1 cellular context compared by ENCODE assay signal in genomic region chr16:88782454-88783390, GRCh38.
TF ChIP-seq lines count a peak whose summit lies in the region.

No MANE protein-coding gene starts in this region.

TF ChIP-seq in HepG2, 621 proteins besides CTCF, POLR2A, EP300 and RAD21 (continued from another document and continues in another):
- TF ChIP-seq AFF4 (CRISPR knock-in tag; IDR thresholded peaks at IDR 0.05) (0 out of 2 replicates have a peak, but pooled peaks have one; percentile 11), HIVEP1 (CRISPR knock-in tag; IDR thresholded peaks at IDR 0.05) (no peak), MXD3 (CRISPR knock-in tag; IDR thresholded peaks at IDR 0.05) (no peak), NFE2L1 (CRISPR knock-in tag; IDR thresholded peaks at IDR 0.05; ENCODE audit: borderline replicate concordance) (no peak), RXRB (CRISPR knock-in tag; IDR thresholded peaks at IDR 0.05; ENCODE audit: borderline replicate concordance) (no peak), ZNF484 (CRISPR knock-in tag; IDR thresholded peaks at IDR 0.05; ENCODE audit: borderline replicate concordance, low read depth) (no peak), GATAD2A (CRISPR knock-in tag; IDR thresholded peaks at IDR 0.05) (no peak), EZH2 (conservative IDR thresholded peaks at IDR 0.05; ENCODE audit: low read depth, low read length) (no peak), FIP1L1 (IDR thresholded peaks at IDR 0.05; ENCODE audit: borderline replicate concordance, insufficient read depth, low read depth, low read length) (no peak), ZBTB25 (CRISPR knock-in tag; IDR thresholded peaks at IDR 0.05) (no peak), PAXIP1 (CRISPR knock-in tag; conservative IDR thresholded peaks at IDR 0.05) (no peak), KMT2A (CRISPR knock-in tag; IDR thresholded peaks at IDR 0.05) (no peak), RBM22 (optimal IDR thresholded peaks at IDR 0.05; ENCODE audit: low read length) (no peak), PHB2 (IDR thresholded peaks at IDR 0.05; ENCODE audit: partially characterized antibody) (no peak), TAF15 (IDR thresholded peaks at IDR 0.05; ENCODE audit: low read depth, low read length, poor library complexity, severe bottlenecking) (no peak), ZNF33B (CRISPR knock-in tag; IDR thresholded peaks at IDR 0.05) (no peak), PCBP1 (IDR thresholded peaks at IDR 0.05; ENCODE audit: borderline replicate concordance, low read depth, low read length) (no peak), NFYC (CRISPR knock-in tag; IDR thresholded peaks at IDR 0.05) (0 out of 2 replicates have a peak, but pooled peaks have one; percentile 19), ZNF839 (CRISPR knock-in tag; IDR thresholded peaks at IDR 0.05; ENCODE audit: borderline replicate concordance) (0 out of 2 replicates have a peak, but pooled peaks have one; percentile 33), ZNF263 (CRISPR knock-in tag; IDR thresholded peaks at IDR 0.05) (no peak), ZNF329 (CRISPR knock-in tag; IDR thresholded peaks at IDR 0.05; ENCODE audit: low read depth) (no peak), SIN3B (IDR thresholded peaks at IDR 0.05; ENCODE audit: low read length) (no peak), ZNF841 (CRISPR knock-in tag; IDR thresholded peaks at IDR 0.05; ENCODE audit: borderline replicate concordance) (no peak), E2F2 (CRISPR knock-in tag; IDR thresholded peaks at IDR 0.05; ENCODE audit: borderline replicate concordance) (no peak), ZNF577 (CRISPR knock-in tag; IDR thresholded peaks at IDR 0.05; ENCODE audit: borderline replicate concordance, low read depth) (no peak), NKX3-1 (CRISPR knock-in tag; IDR thresholded peaks at IDR 0.05) (no peak), KLF12 (CRISPR knock-in tag; IDR thresholded peaks at IDR 0.05; ENCODE audit: borderline replicate concordance) (no peak), NR2F1 (CRISPR knock-in tag; IDR thresholded peaks at IDR 0.05) (no peak), RORA (CRISPR knock-in tag; IDR thresholded peaks at IDR 0.05) (no peak), ARID3A (IDR thresholded peaks at IDR 0.05; ENCODE audit: low read depth, low read length) (no peak), ZNF44 (CRISPR knock-in tag; IDR thresholded peaks at IDR 0.05) (no peak), ZNF350 (CRISPR knock-in tag; IDR thresholded peaks at IDR 0.05; ENCODE audit: borderline replicate concordance, low read depth) (0 out of 2 replicates have a peak, but pooled peaks have one; percentile 24)
- TF ChIP-seq, protein P1, sequence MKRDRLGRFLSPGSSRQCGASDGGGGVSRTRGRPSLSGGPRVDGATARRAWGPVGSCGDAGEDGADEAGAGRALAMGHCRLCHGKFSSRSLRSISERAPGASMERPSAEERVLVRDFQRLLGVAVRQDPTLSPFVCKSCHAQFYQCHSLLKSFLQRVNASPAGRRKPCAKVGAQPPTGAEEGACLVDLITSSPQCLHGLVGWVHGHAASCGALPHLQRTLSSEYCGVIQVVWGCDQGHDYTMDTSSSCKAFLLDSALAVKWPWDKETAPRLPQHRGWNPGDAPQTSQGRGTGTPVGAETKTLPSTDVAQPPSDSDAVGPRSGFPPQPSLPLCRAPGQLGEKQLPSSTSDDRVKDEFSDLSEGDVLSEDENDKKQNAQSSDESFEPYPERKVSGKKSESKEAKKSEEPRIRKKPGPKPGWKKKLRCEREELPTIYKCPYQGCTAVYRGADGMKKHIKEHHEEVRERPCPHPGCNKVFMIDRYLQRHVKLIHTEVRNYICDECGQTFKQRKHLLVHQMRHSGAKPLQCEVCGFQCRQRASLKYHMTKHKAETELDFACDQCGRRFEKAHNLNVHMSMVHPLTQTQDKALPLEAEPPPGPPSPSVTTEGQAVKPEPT (CRISPR knock-in tag; IDR thresholded peaks at IDR 0.05; ENCODE audit: low read depth) = no peak
- TF ChIP-seq, protein P2, sequence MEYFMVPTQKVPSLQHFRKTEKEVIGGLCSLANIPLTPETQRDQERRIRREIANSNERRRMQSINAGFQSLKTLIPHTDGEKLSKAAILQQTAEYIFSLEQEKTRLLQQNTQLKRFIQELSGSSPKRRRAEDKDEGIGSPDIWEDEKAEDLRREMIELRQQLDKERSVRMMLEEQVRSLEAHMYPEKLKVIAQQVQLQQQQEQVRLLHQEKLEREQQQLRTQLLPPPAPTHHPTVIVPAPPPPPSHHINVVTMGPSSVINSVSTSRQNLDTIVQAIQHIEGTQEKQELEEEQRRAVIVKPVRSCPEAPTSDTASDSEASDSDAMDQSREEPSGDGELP (IDR thresholded peaks at IDR 0.05; ENCODE audit: borderline replicate concordance, low read depth) = peak; percentile 18; the same call in 1 of the 2 replicates
- TF ChIP-seq, protein P3, sequence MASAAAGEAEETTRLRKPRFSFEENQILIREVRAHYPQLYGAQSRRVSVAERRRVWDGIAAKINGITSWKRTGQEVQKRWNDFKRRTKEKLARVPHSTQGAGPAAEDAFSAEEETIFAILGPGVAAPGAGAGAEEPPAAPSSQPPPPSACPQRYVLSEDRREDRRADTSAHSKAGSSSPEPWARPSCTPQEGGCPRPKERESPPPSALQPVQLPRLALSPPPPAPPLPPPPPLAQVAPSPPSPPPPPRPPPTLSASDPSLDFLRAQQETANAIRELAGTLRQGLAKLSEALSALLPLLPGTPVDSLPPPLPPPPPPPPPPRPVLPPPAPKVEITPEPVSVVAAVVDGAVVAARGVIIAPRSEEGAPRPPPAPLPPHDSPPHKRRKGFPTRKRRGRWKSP (CRISPR knock-in tag; IDR thresholded peaks at IDR 0.05) = no peak
- TF ChIP-seq, protein P4, sequence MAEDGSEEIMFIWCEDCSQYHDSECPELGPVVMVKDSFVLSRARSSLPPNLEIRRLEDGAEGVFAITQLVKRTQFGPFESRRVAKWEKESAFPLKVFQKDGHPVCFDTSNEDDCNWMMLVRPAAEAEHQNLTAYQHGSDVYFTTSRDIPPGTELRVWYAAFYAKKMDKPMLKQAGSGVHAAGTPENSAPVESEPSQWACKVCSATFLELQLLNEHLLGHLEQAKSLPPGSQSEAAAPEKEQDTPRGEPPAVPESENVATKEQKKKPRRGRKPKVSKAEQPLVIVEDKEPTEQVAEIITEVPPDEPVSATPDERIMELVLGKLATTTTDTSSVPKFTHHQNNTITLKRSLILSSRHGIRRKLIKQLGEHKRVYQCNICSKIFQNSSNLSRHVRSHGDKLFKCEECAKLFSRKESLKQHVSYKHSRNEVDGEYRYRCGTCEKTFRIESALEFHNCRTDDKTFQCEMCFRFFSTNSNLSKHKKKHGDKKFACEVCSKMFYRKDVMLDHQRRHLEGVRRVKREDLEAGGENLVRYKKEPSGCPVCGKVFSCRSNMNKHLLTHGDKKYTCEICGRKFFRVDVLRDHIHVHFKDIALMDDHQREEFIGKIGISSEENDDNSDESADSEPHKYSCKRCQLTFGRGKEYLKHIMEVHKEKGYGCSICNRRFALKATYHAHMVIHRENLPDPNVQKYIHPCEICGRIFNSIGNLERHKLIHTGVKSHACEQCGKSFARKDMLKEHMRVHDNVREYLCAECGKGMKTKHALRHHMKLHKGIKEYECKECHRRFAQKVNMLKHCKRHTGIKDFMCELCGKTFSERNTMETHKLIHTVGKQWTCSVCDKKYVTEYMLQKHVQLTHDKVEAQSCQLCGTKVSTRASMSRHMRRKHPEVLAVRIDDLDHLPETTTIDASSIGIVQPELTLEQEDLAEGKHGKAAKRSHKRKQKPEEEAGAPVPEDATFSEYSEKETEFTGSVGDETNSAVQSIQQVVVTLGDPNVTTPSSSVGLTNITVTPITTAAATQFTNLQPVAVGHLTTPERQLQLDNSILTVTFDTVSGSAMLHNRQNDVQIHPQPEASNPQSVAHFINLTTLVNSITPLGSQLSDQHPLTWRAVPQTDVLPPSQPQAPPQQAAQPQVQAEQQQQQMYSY (CRISPR knock-in tag; IDR thresholded peaks at IDR 0.05) = no peak
